In genomic region chr13:32454886-32455593, GRCh38 we compare ENCODE assay signal across 22 cellular contexts.
"Had no signal": no experiment of that assay in that cellular context is flagged by ENCODE, and none has a peak within 500 bp of the region (broad histone marks: within the 10 kb centered on the region; RNA-seq: fewer than 3 reads in every experiment).

No MANE protein-coding gene starts in this region.

- H3K36me3 ChIP-seq: neutrophil, pancreas, vagina had no signal

- ATAC-seq: activated T-cell treated with anti-CD3 and anti-CD28 coated beads, Interleukin-2, amount 50 U/mL, for 72 hours; left lobe of liver; naive thymus-derived CD8-positive, alpha-beta T cell; pancreas; sciatic nerve; stimulated activated memory B cell treated with anti-CD40 and anti-IgM and Interleukin-4, amounts not matched to agents 10 μg/mL and 1 μg/mL and 100 μg/mL, for 72 hours; T-helper 17 cell had no signal

- H3K4me3 Mint-ChIP-seq: activated CD4-positive, alpha-beta memory T cell treated with anti-CD3 and anti-CD28 coated beads, Interleukin-2, amount 10 ng/mL, durations not matched to agents 7 days and 5 days; activated CD4-positive, alpha-beta T cell treated with anti-CD3 and anti-CD28 coated beads, Interleukin-2, amount 10 ng/mL, durations not matched to agents 24 days and 14 days; activated naive CD4-positive, alpha-beta T cell treated with anti-CD3 and anti-CD28 coated beads for 36 hours; activated naive CD8-positive, alpha-beta T cell treated with anti-CD3 and anti-CD28 coated beads, Interleukin-2, amount 10 ng/mL, durations not matched to agents 7 days and 5 days; activated T-cell treated with anti-CD3 and anti-CD28 coated beads, Interleukin-2, amount 50 U/mL, for 72 hours; immature natural killer cell; naive thymus-derived CD8-positive, alpha-beta T cell; stimulated activated memory B cell treated with anti-CD40 and anti-IgM and Interleukin-4, amounts not matched to agents 10 μg/mL and 1 μg/mL and 100 μg/mL, for 72 hours; T-helper 17 cell had no signal

- DNase-seq: activated CD4-positive, alpha-beta memory T cell treated with anti-CD3 and anti-CD28 coated beads, Interleukin-2, amount 10 ng/mL, durations not matched to agents 7 days and 5 days; activated CD4-positive, alpha-beta T cell treated with anti-CD3 and anti-CD28 coated beads, Interleukin-2, amount 10 ng/mL, durations not matched to agents 24 days and 14 days; activated effector memory CD4-positive, alpha-beta T cell treated with Interleukin-2 at 50 U/mL for 16 hours; activated naive CD4-positive, alpha-beta T cell treated with anti-CD3 and anti-CD28 coated beads for 36 hours; activated naive CD8-positive, alpha-beta T cell treated with anti-CD3 and anti-CD28 coated beads, Interleukin-2, amount 10 ng/mL, durations not matched to agents 7 days and 5 days; activated T-cell treated with anti-CD3 and anti-CD28 coated beads, Interleukin-2, amount 50 U/mL, for 72 hours; amniotic stem cell; cerebellar nuclear complex; immature natural killer cell; naive thymus-derived CD8-positive, alpha-beta T cell; pancreas; stimulated activated CD4-positive, alpha-beta T cell treated with anti-CD3 and anti-CD28 coated beads, Interleukin-15, amount 100 ng/mL, for 24 hours; stomach; T-helper 17 cell; transverse colon had no signal

- H3K4me1 ChIP-seq: pancreas, stomach, transverse colon, vagina had no signal

- H3K4me2 ChIP-seq: smooth muscle cell had no signal

- H3K4me1 Mint-ChIP-seq: immature natural killer cell; stimulated activated memory B cell treated with anti-CD40 and anti-IgM and Interleukin-4, amounts not matched to agents 10 μg/mL and 1 μg/mL and 100 μg/mL, for 72 hours; T-helper 17 cell had no signal

- H3K27me3 Mint-ChIP-seq: activated CD4-positive, alpha-beta memory T cell treated with anti-CD3 and anti-CD28 coated beads, Interleukin-2, amount 10 ng/mL, durations not matched to agents 7 days and 5 days; activated CD4-positive, alpha-beta T cell treated with anti-CD3 and anti-CD28 coated beads, Interleukin-2, amount 10 ng/mL, durations not matched to agents 24 days and 14 days; activated naive CD8-positive, alpha-beta T cell treated with anti-CD3 and anti-CD28 coated beads, Interleukin-2, amount 10 ng/mL, durations not matched to agents 7 days and 5 days; naive thymus-derived CD8-positive, alpha-beta T cell; stimulated activated memory B cell treated with anti-CD40 and anti-IgM and Interleukin-4, amounts not matched to agents 10 μg/mL and 1 μg/mL and 100 μg/mL, for 72 hours; T-helper 17 cell had no signal

- H3K27ac ChIP-seq: coronary artery, neutrophil, pancreas, stomach, transverse colon, vagina had no signal

- H3K27me3 ChIP-seq: neutrophil, pancreas, stomach, transverse colon, vagina had no signal

- H3K27ac Mint-ChIP-seq: activated CD4-positive, alpha-beta memory T cell treated with anti-CD3 and anti-CD28 coated beads, Interleukin-2, amount 10 ng/mL, durations not matched to agents 7 days and 5 days; activated naive CD4-positive, alpha-beta T cell treated with anti-CD3 and anti-CD28 coated beads for 36 hours; activated naive CD8-positive, alpha-beta T cell treated with anti-CD3 and anti-CD28 coated beads, Interleukin-2, amount 10 ng/mL, durations not matched to agents 7 days and 5 days; activated T-cell treated with anti-CD3 and anti-CD28 coated beads, Interleukin-2, amount 50 U/mL, for 72 hours; immature natural killer cell; stimulated activated memory B cell treated with anti-CD40 and anti-IgM and Interleukin-4, amounts not matched to agents 10 μg/mL and 1 μg/mL and 100 μg/mL, for 72 hours; T-helper 17 cell had no signal

- H3K4me3 ChIP-seq: coronary artery, pancreas, smooth muscle cell, stomach, transverse colon, vagina had no signal
